12 cellular contexts compared by ENCODE assay signal in genomic region chr14:100392266-100392850, GRCh38. TPM values are rescaled to one million over a fixed set of nuclear protein-coding genes. Genes with fewer than 3 reads are reported as not detected.
DNase-seq lines count a peak whose midpoint lies in the region; ATAC-seq and TF ChIP-seq lines count a peak whose summit lies in the region.
"Had no signal": no experiment of that assay in that cellular context is flagged by ENCODE, and none has a peak within 500 bp of the region (broad histone marks: within the 10 kb centered on the region; RNA-seq: fewer than 3 reads in every experiment).

No MANE protein-coding gene starts in this region.

- H3K27me3 ChIP-seq in GM23338 (ENCODE audit: insufficient read depth), result no peaks in the 10 kb centered on the region
- H3K27me3 ChIP-seq in hepatocyte, result no peaks in the 10 kb centered on the region
- H3K27me3 ChIP-seq in Peyer's patch, result no peaks in the 10 kb centered on the region
- H3K27me3 ChIP-seq in gastroesophageal sphincter, result no peaks in the 10 kb centered on the region

- H3K79me2 ChIP-seq in GM23338 (replicated peaks; ENCODE audit: insufficient read depth) (peaks cover 26% of the 10 kb centered on the region), hepatocyte (peaks cover 53% of the 10 kb centered on the region)

- H3K4me3 ChIP-seq in GM23338 (no peak overlapping the region), hepatocyte (no peak overlapping the region), Peyer's patch (no peak overlapping the region), gastroesophageal sphincter (no peak overlapping the region)
- H3K4me3 ChIP-seq: lung had no signal

- H3K4me1 ChIP-seq in GM23338 (ENCODE audit: insufficient read depth), result peaks cover 19% of the 10 kb centered on the region
- H3K4me1 ChIP-seq in hepatocyte (ENCODE audit: insufficient read depth), result peaks cover 58% of the 10 kb centered on the region
- H3K4me1 ChIP-seq in Peyer's patch, result peaks cover 0 to 35% (median 3%) of the 10 kb centered on the region in 4 donors
- peaks cover 0 to 45% (median 0%) of the 10 kb centered on the region in 3 donors for H3K4me1 ChIP-seq in gastroesophageal sphincter

- H3K27ac ChIP-seq in GM23338 (ENCODE audit: low read depth) (no peak overlapping the region), hepatocyte (peak overlapping the region; percentile 83), substantia nigra (ENCODE audit: low read depth, low read length, poor library complexity, severe bottlenecking) (no peak overlapping the region), Peyer's patch (no peak overlapping the region), gastroesophageal sphincter (peak overlapping the region in 1 of 4 donors; percentile 36)

- H4K20me1 ChIP-seq in GM23338 (replicated peaks; ENCODE audit: insufficient read depth) (no peaks in the 10 kb centered on the region), hepatocyte (ENCODE audit: insufficient read depth, poor library complexity, severe bottlenecking) (no peaks in the 10 kb centered on the region)

- ATAC-seq in GM23338 (no peak), SK-N-SH treated with all-trans-retinoic acid at 6 μM for 48 hours (peak; percentile 19), gastroesophageal sphincter (no peak)

- DNase-seq in AG08395 (ENCODE audit: low spot score) (peak; percentile 35), GM23338 (ENCODE audit: low spot score) (no peak), hepatocyte (ENCODE audit: low spot score) (no peak), NCI-H2171 (lab: John Stamatoyannopoulos, UW) (no peak), substantia nigra (lab: John Stamatoyannopoulos, UW) (no peak), Peyer's patch (no peak)
- DNase-seq: activated effector memory CD4-positive, alpha-beta T cell treated with anti-CD3 and anti-CD28 coated beads, Interleukin-2, amount 50 U/mL, for 16 hours; DMS153; nucleus accumbens had no signal

- H3K36me3 ChIP-seq in GM23338 (ENCODE audit: insufficient read depth), result no peaks in the 10 kb centered on the region
- H3K36me3 ChIP-seq in hepatocyte (replicated peaks; ENCODE audit: insufficient read depth, low read depth), result no peaks in the 10 kb centered on the region
- H3K36me3 ChIP-seq in Peyer's patch, result no peaks in the 10 kb centered on the region
- H3K36me3 ChIP-seq in gastroesophageal sphincter, result no peaks in the 10 kb centered on the region

- no peaks in the 10 kb centered on the region for H3K36me3 Mint-ChIP-seq in GM23338 (ENCODE audit: low read depth)

- peak overlapping the region; percentile 10 for H3K27ac Mint-ChIP-seq in GM23338

- WGBS in hepatocyte (ENCODE audit: low lambda C conversion rate, missing lambda C conversion rate), result 77% methylated on average over 14 of the region's 14 CpGs
- WGBS in gastroesophageal sphincter (ENCODE audit: low coverage in 1 of 2), 2 donors, result 70 to 78% methylated on average over 7 to 13 of the region's 14 CpGs

- peaks cover 29% of the 10 kb centered on the region for H3K4me1 Mint-ChIP-seq in GM23338

- H3K9me2 ChIP-seq in GM23338 (ENCODE audit: insufficient read depth) (no peaks in the 10 kb centered on the region), hepatocyte (replicated peaks; ENCODE audit: insufficient read depth) (no peaks in the 10 kb centered on the region)

- H3K27me3 Mint-ChIP-seq in GM23338 (ENCODE audit: insufficient read depth, low read depth, poor library complexity), result peaks cover 12% of the 10 kb centered on the region

- H3K9me3 ChIP-seq in hepatocyte (ENCODE audit: low read depth), result no peaks in the 10 kb centered on the region
- H3K9me3 ChIP-seq in Peyer's patch, result no peaks in the 10 kb centered on the region
- no peaks in the 10 kb centered on the region for H3K9me3 ChIP-seq in gastroesophageal sphincter

- no peaks in the 10 kb centered on the region for H3K9me3 Mint-ChIP-seq in GM23338

- no peak for TF ChIP-seq EP300 in gastroesophageal sphincter (IDR thresholded peaks at IDR 0.05)

- H3F3A ChIP-seq in GM23338 (replicated peaks; ENCODE audit: low read depth), result no peaks in the 10 kb centered on the region

- H3K4me2 ChIP-seq in GM23338 (no peak overlapping the region), hepatocyte (peak overlapping the region; percentile 62)

- TF ChIP-seq CTCF in GM23338 (conservative IDR thresholded peaks at IDR 0.05; ENCODE audit: low read depth in 2 of 2), result no peak
- TF ChIP-seq CTCF in hepatocyte (IDR thresholded peaks at IDR 0.05; ENCODE audit: poor library complexity), result no peak
- TF ChIP-seq CTCF in Peyer's patch (IDR thresholded peaks at IDR 0.05), result no peak
- no peak for TF ChIP-seq CTCF in gastroesophageal sphincter (IDR thresholded peaks at IDR 0.05)

- TF ChIP-seq POLR2A in Peyer's patch (IDR thresholded peaks at IDR 0.05) (no peak), gastroesophageal sphincter (IDR thresholded peaks at IDR 0.05) (no peak)

- H3K4me3 Mint-ChIP-seq in GM23338, result no peak overlapping the region

- no peak overlapping the region for H2AFZ ChIP-seq in GM23338
- no peak overlapping the region for H2AFZ ChIP-seq in hepatocyte

TF ChIP-seq in GM23338, 12 proteins besides CTCF, POLR2A, EP300 and RAD21:
- TF ChIP-seq POLR2AphosphoS5 (IDR thresholded peaks at IDR 0.05; ENCODE audit: low read depth) (no peak), EZH2phosphoT487 (IDR thresholded peaks at IDR 0.05; ENCODE audit: unreplicated experiment) (no peak), STAT1 (IDR thresholded peaks at IDR 0.05; ENCODE audit: unreplicated experiment) (no peak)

TF ChIP-seq in SK-N-SH treated with all-trans-retinoic acid at 6 μM for 48 hours, 23 proteins besides CTCF, POLR2A, EP300 and RAD21:
- TF ChIP-seq, protein P1, sequence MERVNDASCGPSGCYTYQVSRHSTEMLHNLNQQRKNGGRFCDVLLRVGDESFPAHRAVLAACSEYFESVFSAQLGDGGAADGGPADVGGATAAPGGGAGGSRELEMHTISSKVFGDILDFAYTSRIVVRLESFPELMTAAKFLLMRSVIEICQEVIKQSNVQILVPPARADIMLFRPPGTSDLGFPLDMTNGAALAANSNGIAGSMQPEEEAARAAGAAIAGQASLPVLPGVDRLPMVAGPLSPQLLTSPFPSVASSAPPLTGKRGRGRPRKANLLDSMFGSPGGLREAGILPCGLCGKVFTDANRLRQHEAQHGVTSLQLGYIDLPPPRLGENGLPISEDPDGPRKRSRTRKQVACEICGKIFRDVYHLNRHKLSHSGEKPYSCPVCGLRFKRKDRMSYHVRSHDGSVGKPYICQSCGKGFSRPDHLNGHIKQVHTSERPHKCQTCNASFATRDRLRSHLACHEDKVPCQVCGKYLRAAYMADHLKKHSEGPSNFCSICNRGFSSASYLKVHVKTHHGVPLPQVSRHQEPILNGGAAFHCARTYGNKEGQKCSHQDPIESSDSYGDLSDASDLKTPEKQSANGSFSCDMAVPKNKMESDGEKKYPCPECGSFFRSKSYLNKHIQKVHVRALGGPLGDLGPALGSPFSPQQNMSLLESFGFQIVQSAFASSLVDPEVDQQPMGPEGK (CRISPR knock-in tag; IDR thresholded peaks at IDR 0.05; ENCODE audit: borderline replicate concordance), result no peak
- no peak for TF ChIP-seq ZNF565 (CRISPR knock-in tag; conservative IDR thresholded peaks at IDR 0.05; ENCODE audit: low read depth)
- no peak for TF ChIP-seq OSR1 (CRISPR knock-in tag; IDR thresholded peaks at IDR 0.05)
- no peak for TF ChIP-seq TOX (CRISPR knock-in tag; IDR thresholded peaks at IDR 0.05; ENCODE audit: borderline replicate concordance)
- no peak for TF ChIP-seq GLIS3 (CRISPR knock-in tag; IDR thresholded peaks at IDR 0.05)
- no peak for TF ChIP-seq ISL1 (CRISPR knock-in tag; IDR thresholded peaks at IDR 0.05)
- TF ChIP-seq ESRRG (CRISPR knock-in tag; IDR thresholded peaks at IDR 0.05), result no peak
- TF ChIP-seq CSDC2 (CRISPR knock-in tag; IDR thresholded peaks at IDR 0.05), result no peak
- TF ChIP-seq RARB (CRISPR knock-in tag; IDR thresholded peaks at IDR 0.05), result no peak
- TF ChIP-seq TCF4 (CRISPR knock-in tag; IDR thresholded peaks at IDR 0.05; ENCODE audit: borderline replicate concordance), result no peak
- TF ChIP-seq SNAI2 (CRISPR knock-in tag; IDR thresholded peaks at IDR 0.05), result no peak
- no peak for TF ChIP-seq ZNF8 (CRISPR knock-in tag; IDR thresholded peaks at IDR 0.05)

RNA-seq across cellular contexts. Expression of gene WDR25, which starts 16.1 kb away (rescaled TPM):
- total RNA-seq in GM23338 (2014; rRNA removed; shearing (Covaris generic)), result 13.1 and 15.9 TPM in 2 replicates
- polyA plus RNA-seq in GM23338 (2016; fragmentation: Nextera tagmentation; extraction: Ambion mirVana), result 7.8 and 8.5 TPM in 2 replicates
- total RNA-seq in hepatocyte, result 14.1 and 18.7 TPM in 2 replicates
- polyA plus RNA-seq in hepatocyte, result 19.7 and 22.8 TPM in 2 replicates
- 10 to 100 TPM in 2 of 4 donors, 1 to 10 TPM in 2; 1.7 to 11.7 (median 10.3) TPM for total RNA-seq in Peyer's patch
- total RNA-seq in gastroesophageal sphincter, result 10 to 100 TPM in 1 of 4 donors, 1 to 10 TPM in 3; 7.3 to 12.9 (median 8.0) TPM
